8 cellular contexts compared by ENCODE assay signal in genomic region chr6:76876430-76876829, GRCh38.
DNase-seq lines count a peak whose midpoint lies in the region; ATAC-seq and TF ChIP-seq lines count a peak whose summit lies in the region.
"Not testable (repeated sequence)": the region's sequence is repeated elsewhere in the genome, so short reads cannot be mapped to it uniquely, and the experiment has no call there.

No MANE protein-coding gene starts in this region.

- H3K9ac ChIP-seq in H9 (ENCODE audit: extremely low read depth, insufficient read length, low read length); smooth muscle cell (ENCODE audit: low read depth): not testable (repeated sequence)

- no CpG with 5 or more reads among the region's 18 CpGs for WGBS in H9 (ENCODE audit: extremely low coverage, insufficient read length, low lambda C conversion rate)
- 2% methylated on average over 11 of the region's 18 CpGs for WGBS in smooth muscle cell (ENCODE audit: low lambda C conversion rate)

- H3K4ac ChIP-seq in H9 (ENCODE audit: low read depth, low read length): not testable (repeated sequence)

- H2BK12ac ChIP-seq in H9 (ENCODE audit: insufficient read length, low read depth, low read length): not testable (repeated sequence)

- H3T11ph ChIP-seq in H9 (ENCODE audit: low read length): not testable (repeated sequence)

- H3K4me2 ChIP-seq in H9 (ENCODE audit: insufficient read depth, insufficient read length, low read length); smooth muscle cell: not testable (repeated sequence)

- intact Hi-C loops in left colon (cut with DNase I, micrococcal nuclease): not testable (repeated sequence)

- H3K36me3 Mint-ChIP-seq in H9 (ENCODE audit: insufficient read depth in 1 of 3, low read depth in 3 of 3): peaks cover 10 to 28% (median 11%) of the 10 kb centered on the region in 3 experiments
- not testable (repeated sequence) for H3K36me3 Mint-ChIP-seq in brain
- H3K36me3 Mint-ChIP-seq in nephron (ENCODE audit: low read depth): peaks cover 19% of the 10 kb centered on the region

- H3K79me1 ChIP-seq in H9 (ENCODE audit: insufficient read depth, low read depth, low read length, poor library complexity, severe bottlenecking): not testable (repeated sequence)

- not testable (repeated sequence) for H3K56ac ChIP-seq in H9 (ENCODE audit: insufficient read length, low read depth, low read length)

- not testable (repeated sequence) for H2BK5ac ChIP-seq in H9 (ENCODE audit: insufficient read length, low read length)

- not testable (repeated sequence) for H3K36me3 ChIP-seq in RWPE2 (ENCODE audit: low read depth); smooth muscle cell (ENCODE audit: low read depth)

- H2BK120ac ChIP-seq in H9 (ENCODE audit: low read depth, low read length, poor library complexity, severe bottlenecking): not testable (repeated sequence)

- H3K27ac ChIP-seq in 22Rv1 (peak overlapping the region; percentile 73), RWPE2 (ENCODE audit: poor library complexity, severe bottlenecking) (peak overlapping the region; percentile 47), epithelial cell of prostate (peak overlapping the region; percentile 23)
- not testable (repeated sequence) for H3K27ac ChIP-seq in H9 (ENCODE audit: insufficient read length, low read depth, low read length); smooth muscle cell (ENCODE audit: low read depth)

- H4K5ac ChIP-seq in H9 (ENCODE audit: insufficient read length, low read depth, low read length): not testable (repeated sequence)

- not testable (repeated sequence) for H2BK20ac ChIP-seq in H9 (ENCODE audit: low read depth, low read length, poor library complexity, severe bottlenecking)

- not testable (repeated sequence) for H4K8ac ChIP-seq in H9 (replicated peaks; ENCODE audit: insufficient read length, low read depth, low read length)

- peak overlapping the region; percentile 42 for H3K4me3 ChIP-seq in RWPE2 (ENCODE audit: severe bottlenecking)
- H3K4me3 ChIP-seq in smooth muscle cell: peak overlapping the region; percentile 45

- peak overlapping the region; percentile 79 to 86 for H3K4me3 Mint-ChIP-seq in H9
- peak overlapping the region in 3 of 5 experiments; percentile 87 to 92 (median 88) for H3K4me3 Mint-ChIP-seq in brain
- peak overlapping the region; percentile 94 to 95 (median 94) for H3K4me3 Mint-ChIP-seq in nephron

- H3K79me2 ChIP-seq in H9 (ENCODE audit: insufficient read depth, low read length); smooth muscle cell (ENCODE audit: low read depth): not testable (repeated sequence)

- not testable (repeated sequence) for TF ChIP-seq CTCF in 22Rv1 (IDR thresholded peaks at IDR 0.05); H9 (conservative IDR thresholded peaks at IDR 0.05); RWPE2 (IDR thresholded peaks at IDR 0.05; ENCODE audit: poor library complexity, severe bottlenecking); brain (conservative IDR thresholded peaks at IDR 0.05); nephron (IDR thresholded peaks at IDR 0.05; ENCODE audit: unreplicated experiment in 3 of 3); smooth muscle cell (IDR thresholded peaks at IDR 0.05; ENCODE audit: borderline replicate concordance, insufficient read depth, poor library complexity, severe bottlenecking)

- H3K9me3 Mint-ChIP-seq in H9 (peaks cover 25 to 29% of the 10 kb centered on the region in 2 experiments), brain (peaks cover 0 to 23% (median 9%) of the 10 kb centered on the region in 5 experiments), nephron (peaks cover 33% of the 10 kb centered on the region)

- not testable (repeated sequence) for H3K27ac Mint-ChIP-seq in H9
- H3K27ac Mint-ChIP-seq in brain (peak overlapping the region in 1 of 5 experiments; percentile 52), nephron (peak overlapping the region in 2 of 3 experiments; percentile 91 to 95)

- H4K91ac ChIP-seq in H9 (ENCODE audit: insufficient read length, low read depth, low read length): not testable (repeated sequence)

- H3K14ac ChIP-seq in H9 (ENCODE audit: insufficient read depth, low read length): not testable (repeated sequence)

- not testable (repeated sequence) for H2AFZ ChIP-seq in H9 (ENCODE audit: low read length); smooth muscle cell (ENCODE audit: low read depth)

- not testable (repeated sequence) for H3K27me3 Mint-ChIP-seq in H9 (ENCODE audit: low read depth); brain; nephron (ENCODE audit: low read depth)

- not testable (repeated sequence) for H2AK5ac ChIP-seq in H9 (ENCODE audit: insufficient read length, low read length)

- not testable (repeated sequence) for H3K27me3 ChIP-seq in H9 (ENCODE audit: insufficient read depth, low read length); RWPE2 (ENCODE audit: insufficient read depth, poor library complexity, severe bottlenecking); smooth muscle cell (ENCODE audit: low read depth)

- H3K4me1 ChIP-seq in H9 (ENCODE audit: insufficient read depth, low read length); RWPE2 (ENCODE audit: insufficient read depth, poor library complexity, severe bottlenecking); smooth muscle cell (ENCODE audit: low read depth): not testable (repeated sequence)

- H2BK15ac ChIP-seq in H9 (ENCODE audit: low read depth, low read length): not testable (repeated sequence)

- not testable (repeated sequence) for DNase-seq in H9; RWPE2 (ENCODE audit: low spot score); epithelial cell of prostate (ENCODE audit: low read depth, low spot score); smooth muscle cell (lab: John Stamatoyannopoulos, UW; ENCODE audit: unreplicated experiment)
- DNase-seq in left colon: peak; percentile 9 to 33

- H3K23me2 ChIP-seq in H9 (ENCODE audit: insufficient read length, low read depth, low read length, poor library complexity, severe bottlenecking): not testable (repeated sequence)

- ATAC-seq in RWPE2 (ENCODE audit: low read depth); left colon: not testable (repeated sequence)

- H4K20me1 ChIP-seq in H9 (ENCODE audit: control insufficient read depth, insufficient read depth, insufficient read length); smooth muscle cell (ENCODE audit: low read depth): not testable (repeated sequence)

- H3F3A ChIP-seq in smooth muscle cell (ENCODE audit: low read depth): not testable (repeated sequence)

- H3K9me3 ChIP-seq in H9 (ENCODE audit: control insufficient read depth, low read depth, low read length); RWPE2 (ENCODE audit: severe bottlenecking); smooth muscle cell (replicated peaks; ENCODE audit: low read depth): not testable (repeated sequence)

- not testable (repeated sequence) for H3K23ac ChIP-seq in H9 (ENCODE audit: insufficient read length, low read depth, low read length)

- H3K18ac ChIP-seq in H9 (ENCODE audit: insufficient read length, low read depth, low read length): not testable (repeated sequence)

- not testable (repeated sequence) for H3K4me1 Mint-ChIP-seq in H9, brain, nephron
